In the genomic region with DNA sequence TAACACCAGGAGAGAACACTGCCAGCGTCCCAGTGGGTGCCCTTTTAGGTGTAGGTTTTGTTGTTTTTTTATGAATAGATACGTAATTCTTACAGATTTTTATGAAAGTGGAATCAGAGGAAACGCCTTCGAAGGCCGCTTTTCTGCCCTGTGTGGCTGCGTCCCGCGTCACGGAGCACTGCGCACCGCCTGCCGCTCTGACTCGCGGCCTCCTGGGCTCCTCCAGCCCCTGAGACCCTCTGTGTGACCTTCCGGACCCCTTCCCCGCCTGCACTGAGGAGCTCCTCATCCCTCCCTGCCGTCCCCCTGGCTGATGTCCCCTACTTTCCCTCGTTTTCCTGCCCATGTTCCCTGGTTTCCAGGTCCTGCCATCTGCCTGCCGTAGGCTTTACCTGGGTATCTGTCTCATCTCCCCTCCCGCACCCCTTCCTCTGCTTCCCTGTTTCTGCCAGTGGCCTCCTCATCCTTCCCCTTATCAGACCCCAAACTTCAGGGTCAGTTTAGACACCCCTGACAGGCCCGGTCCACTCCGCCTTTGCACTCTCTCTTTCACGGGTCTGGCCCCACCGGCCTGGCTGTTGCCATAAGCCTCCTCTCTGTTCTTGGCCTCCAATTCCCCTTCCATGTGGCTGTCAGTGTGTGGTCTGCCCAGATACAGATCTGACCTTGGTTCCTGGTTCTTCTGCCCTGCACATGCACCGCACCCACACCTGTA, we compare ENCODE assay signal across 24 cellular contexts. TPM values are rescaled to one million over a fixed set of nuclear protein-coding genes. Genes with fewer than 3 reads are reported as not detected.
"Had no signal": no experiment of that assay in that cellular context is flagged by ENCODE, and none has a peak within 500 bp of the region (broad histone marks: within the 10 kb centered on the region; RNA-seq: fewer than 3 reads in every experiment).

No MANE protein-coding gene starts in this region.

- DNase-seq: activated CD4-positive, alpha-beta T cell treated with anti-CD3 and anti-CD28 coated beads for 48 hours; activated CD4-positive, CD25-positive, alpha-beta regulatory T cell; activated CD8-positive, alpha-beta T cell treated with anti-CD3 and anti-CD28 coated beads, Interleukin-2, amount 10 ng/mL, durations not matched to agents 7 days and 5 days; activated gamma-delta T cell; activated naive CD8-positive, alpha-beta T cell treated with anti-CD3 and anti-CD28 coated beads, Interleukin-2, amount 10 ng/mL, durations not matched to agents 7 days and 5 days; activated T-cell treated with anti-CD3 and anti-CD28 coated beads, Interleukin-2, amount 50 U/mL, for 48 hours; amygdala; central memory CD4-positive, alpha-beta T cell; erythroblast; foreskin melanocyte; glutamatergic neuron; hippocampal formation; mammary epithelial cell; ovary; SK-N-SH; stimulated activated naive CD4-positive, alpha-beta T cell treated with Interleukin-2 at 50 U/mL for 16 hours; T-cell; T-helper 9 cell; uterus had no signal

- H3K27me3 ChIP-seq: body of pancreas, dorsolateral prefrontal cortex, neural progenitor cell, ovary, tibial nerve, uterus had no signal

- H3K4me1 Mint-ChIP-seq: activated naive CD8-positive, alpha-beta T cell treated with anti-CD3 and anti-CD28 coated beads, Interleukin-2, amount 10 ng/mL, durations not matched to agents 7 days and 5 days; T-cell had no signal

- H3K36me3 ChIP-seq: neural progenitor cell, ovary, uterus had no signal

- H3K9me3 Mint-ChIP-seq: activated naive CD8-positive, alpha-beta T cell treated with anti-CD3 and anti-CD28 coated beads, Interleukin-2, amount 10 ng/mL, durations not matched to agents 7 days and 5 days; neural progenitor cell; T-cell had no signal

- H3K4me1 ChIP-seq: body of pancreas, uterus had no signal

- H3K27ac ChIP-seq: body of pancreas, dorsolateral prefrontal cortex, neural progenitor cell, ovary, tibial nerve, uterus had no signal

- H3K27me3 Mint-ChIP-seq: activated naive CD8-positive, alpha-beta T cell treated with anti-CD3 and anti-CD28 coated beads, Interleukin-2, amount 10 ng/mL, durations not matched to agents 7 days and 5 days; T-cell had no signal

- ATAC-seq: activated CD8-positive, alpha-beta T cell treated with anti-CD3 and anti-CD28 coated beads, Interleukin-2, amount 10 ng/mL, durations not matched to agents 7 days and 5 days; body of pancreas; T-cell had no signal

- H3K9me3 ChIP-seq: body of pancreas, ovary, SK-N-SH, tibial nerve, uterus had no signal

- H3K4me3 Mint-ChIP-seq: activated CD8-positive, alpha-beta T cell treated with anti-CD3 and anti-CD28 coated beads, Interleukin-2, amount 10 ng/mL, durations not matched to agents 7 days and 5 days; activated naive CD8-positive, alpha-beta T cell treated with anti-CD3 and anti-CD28 coated beads, Interleukin-2, amount 10 ng/mL, durations not matched to agents 7 days and 5 days; neural progenitor cell; T-cell had no signal

- H3K27ac Mint-ChIP-seq: activated CD8-positive, alpha-beta T cell treated with anti-CD3 and anti-CD28 coated beads, Interleukin-2, amount 10 ng/mL, durations not matched to agents 7 days and 5 days; activated naive CD8-positive, alpha-beta T cell treated with anti-CD3 and anti-CD28 coated beads, Interleukin-2, amount 10 ng/mL, durations not matched to agents 7 days and 5 days; neural progenitor cell; T-cell had no signal

- H3K4me3 ChIP-seq: body of pancreas, dorsolateral prefrontal cortex, neural progenitor cell, ovary, tibial nerve, uterus had no signal

RNA-seq across cellular contexts. Expression of gene ATP6V1C2, which starts 58.5 kb away (rescaled TPM):
- total RNA-seq: activated CD8-positive, alpha-beta T cell treated with anti-CD3 and anti-CD28 coated beads, Interleukin-2, amount 10 ng/mL, durations not matched to agents 7 days and 5 days; activated naive CD8-positive, alpha-beta T cell treated with anti-CD3 and anti-CD28 coated beads, Interleukin-2, amount 10 ng/mL, durations not matched to agents 7 days and 5 days; mononuclear cell had no signal
